16 cellular contexts compared by ENCODE assay signal in genomic region chr2:127225186-127225960, GRCh38. TPM values are rescaled to one million over a fixed set of nuclear protein-coding genes. Genes with fewer than 3 reads are reported as not detected.
DNase-seq lines count a peak whose midpoint lies in the region; ATAC-seq and TF ChIP-seq lines count a peak whose summit lies in the region.
"Had no signal": no experiment of that assay in that cellular context is flagged by ENCODE, and none has a peak within 500 bp of the region (broad histone marks: within the 10 kb centered on the region; RNA-seq: fewer than 3 reads in every experiment).

No MANE protein-coding gene starts in this region.

- no peaks in the 10 kb centered on the region for H3K36me3 ChIP-seq in SJCRH30

- intact Hi-C loops in activated naive CD4-positive, alpha-beta T cell treated with anti-CD3 and anti-CD28 coated beads for 36 hours (cut with micrococcal nuclease), result no loop called here

- peak overlapping the region; percentile 14 for H3K27ac ChIP-seq in SJCRH30

- no peaks in the 10 kb centered on the region for H3K36me3 Mint-ChIP-seq in osteocyte (ENCODE audit: unreplicated experiment)
- no peaks in the 10 kb centered on the region for H3K36me3 Mint-ChIP-seq in activated naive CD4-positive, alpha-beta T cell treated with anti-CD3 and anti-CD28 coated beads for 36 hours (ENCODE audit: low read depth)
- H3K36me3 Mint-ChIP-seq: type B pancreatic cell had no signal

- H3K4me1 ChIP-seq in SJCRH30, result peaks cover 12% of the 10 kb centered on the region

- peaks cover 52% of the 10 kb centered on the region for H3K4me1 Mint-ChIP-seq in osteocyte (ENCODE audit: unreplicated experiment)
- peaks cover 5% of the 10 kb centered on the region for H3K4me1 Mint-ChIP-seq in activated naive CD4-positive, alpha-beta T cell treated with anti-CD3 and anti-CD28 coated beads for 36 hours (ENCODE audit: low read depth)

- ATAC-seq in HG03135 (IDR thresholded peaks at IDR 0.05; ENCODE audit: unreplicated experiment), result no peak

- H3K9me3 Mint-ChIP-seq in osteocyte (ENCODE audit: unreplicated experiment), result no peaks in the 10 kb centered on the region
- no peaks in the 10 kb centered on the region for H3K9me3 Mint-ChIP-seq in activated naive CD4-positive, alpha-beta T cell treated with anti-CD3 and anti-CD28 coated beads for 36 hours
- H3K9me3 Mint-ChIP-seq: type B pancreatic cell had no signal

- CTCF ChIA-PET in activated naive CD4-positive, alpha-beta T cell treated with anti-CD3 and anti-CD28 coated beads for 36 hours (lab: Charles Lee), result interaction anchor here (0.9 kb wide), 1 partner anchor 28 kb away, joined by 3 read pairs; no protein-coding TSS in a partner anchor

- no peak for TF ChIP-seq CTCF in osteocyte (IDR thresholded peaks at IDR 0.05)

- peak overlapping the region; percentile 58 for H3K4me3 Mint-ChIP-seq in osteocyte (ENCODE audit: unreplicated experiment)
- H3K4me3 Mint-ChIP-seq in activated naive CD4-positive, alpha-beta T cell treated with anti-CD3 and anti-CD28 coated beads for 36 hours, result no peak overlapping the region
- H3K4me3 Mint-ChIP-seq: immature natural killer cell, type B pancreatic cell had no signal

- peak overlapping the region; percentile 90 for H3K27ac Mint-ChIP-seq in osteocyte (ENCODE audit: unreplicated experiment)
- H3K27ac Mint-ChIP-seq in activated naive CD4-positive, alpha-beta T cell treated with anti-CD3 and anti-CD28 coated beads for 36 hours, result no peak overlapping the region
- H3K27ac Mint-ChIP-seq: immature natural killer cell, progenitor cell of endocrine pancreas, type B pancreatic cell had no signal

- H3K9me3 ChIP-seq in SJCRH30 (replicated peaks), result no peaks in the 10 kb centered on the region

- H3K4me3 ChIP-seq in SJCRH30, result peak overlapping the region; percentile 37

- no peaks in the 10 kb centered on the region for H3K27me3 ChIP-seq in SJCRH30

- no peaks in the 10 kb centered on the region for H3K27me3 Mint-ChIP-seq in osteocyte (ENCODE audit: unreplicated experiment)
- peaks cover 28% of the 10 kb centered on the region for H3K27me3 Mint-ChIP-seq in activated naive CD4-positive, alpha-beta T cell treated with anti-CD3 and anti-CD28 coated beads for 36 hours (ENCODE audit: low read depth)

- DNase-seq in Daoy (ENCODE audit: low read depth) (peak; percentile 88), SJCRH30 (peak; percentile 39 to 67), fibroblast of gingiva (ENCODE audit: low read depth) (peak; percentile 25), osteocyte (ENCODE audit: extremely low spot score, unreplicated experiment) (no peak), NCI-H345 (lab: John Stamatoyannopoulos, UW) (no peak)
- DNase-seq in activated CD4-positive, alpha-beta T cell treated with anti-CD3 and anti-CD28 coated beads for 4 hours, result no peak
- DNase-seq in activated naive CD4-positive, alpha-beta T cell treated with anti-CD3 and anti-CD28 coated beads for 36 hours, result no peak
- DNase-seq: activated T-cell treated with anti-CD3 and anti-CD28 coated beads for 4 hours, foreskin melanocyte, immature natural killer cell, MV-4-11, T-helper 1 cell had no signal

RNA-seq across cellular contexts. Expression of gene CYP27C1, which starts 5.3 kb away (rescaled TPM):
- total RNA-seq in Daoy (2014; rRNA removed; shearing (Covaris generic)), result 0.34 and 0.83 TPM in 2 replicates
- total RNA-seq in SJCRH30 (2014; rRNA removed; shearing (Covaris generic)), result 0.30 and 0.35 TPM in 2 replicates
- total RNA-seq in osteocyte, result 21.9 and 24.9 TPM in 2 replicates
- total RNA-seq in activated naive CD4-positive, alpha-beta T cell treated with anti-CD3 and anti-CD28 coated beads for 36 hours, result not detected
- total RNA-seq: mononuclear cell had no signal

Comparison
In these comparisons a context has a peak if more than half of its experiments do, and no peak if none do; other contexts are left out.
1. DNase-seq: peak in Daoy (single experiment), SJCRH30 (2 of 2) and fibroblast of gingiva (single experiment); none in osteocyte (single experiment), activated CD4-positive, alpha-beta T cell treated with anti-CD3 and anti-CD28 coated beads for 4 hours (0 of 2), activated naive CD4-positive, alpha-beta T cell treated with anti-CD3 and anti-CD28 coated beads for 36 hours (single experiment) and NCI-H345 (single experiment).
2. RNA of gene CYP27C1, which starts 5.3 kb away (total RNA-seq): 21.9 to 24.9 TPM in osteocyte; 0.34 to 0.83 TPM in Daoy, 0.30 to 0.35 TPM in SJCRH30 and not detected in activated naive CD4-positive, alpha-beta T cell treated with anti-CD3 and anti-CD28 coated beads for 36 hours; every median in the first group is over 10 times any median in the second.